Comparison of ENCODE assay signal across 8 cellular contexts in genomic region chr18:74493689-74494088, GRCh38. TPM values are rescaled to one million over a fixed set of nuclear protein-coding genes. Genes with fewer than 3 reads are reported as not detected.
DNase-seq lines count a peak whose midpoint lies in the region; ATAC-seq, FAIRE-seq and TF ChIP-seq lines count a peak whose summit lies in the region.

No MANE protein-coding gene starts in this region.

- H4K20me1 ChIP-seq in astrocyte (ENCODE audit: insufficient read depth, low read length): no peaks in the 10 kb centered on the region

- H3K4me2 ChIP-seq in astrocyte (ENCODE audit: low read length): no peak overlapping the region

- H3K4me3 Mint-ChIP-seq in astrocyte (ENCODE audit: unreplicated experiment): no peak overlapping the region

- no peak for FAIRE-seq in astrocyte (lab: Jason Lieb, UNC)

- no peaks in the 10 kb centered on the region for H3K9me3 ChIP-seq in astrocyte (ENCODE audit: insufficient read depth, low read depth, low read length)

- no peaks in the 10 kb centered on the region for H3K27me3 Mint-ChIP-seq in astrocyte (ENCODE audit: low read depth, unreplicated experiment)

- H3K27ac ChIP-seq in astrocyte (ENCODE audit: low read depth, low read length): no peak overlapping the region

- no peaks in the 10 kb centered on the region for H3K36me3 ChIP-seq in astrocyte (ENCODE audit: insufficient read depth, low read length)

- peaks cover 4% of the 10 kb centered on the region for H3K9me3 Mint-ChIP-seq in astrocyte (ENCODE audit: unreplicated experiment)

- peaks cover 16% of the 10 kb centered on the region for H3K4me1 Mint-ChIP-seq in astrocyte (ENCODE audit: low read depth, unreplicated experiment)

- DNase-seq in AG10803 (ENCODE audit: low read depth): peak; percentile 60
- peak; percentile 32 for DNase-seq in LHCN-M2 (ENCODE audit: low read depth)
- DNase-seq in SK-MEL-5 (ENCODE audit: low read depth, low spot score): peak; percentile 86
- peak; percentile 54 for DNase-seq in astrocyte (ENCODE audit: low read depth)
- DNase-seq in left kidney (ENCODE audit: low read depth, low spot score): peak; percentile 86
- peak; percentile 34 to 81 (median 65) for DNase-seq in stimulated activated naive CD4-positive, alpha-beta T cell (lab: John Stamatoyannopoulos, UW)

- no peaks in the 10 kb centered on the region for H3K36me3 Mint-ChIP-seq in astrocyte (ENCODE audit: low read depth, unreplicated experiment)

- in situ Hi-C loops in SK-MEL-5 (cut with HindIII; ENCODE audit: low pct_unique_long_range_greater_than_20kb, low sequenced_read_pairs): no loop called here

- no peak overlapping the region for H2AFZ ChIP-seq in astrocyte (ENCODE audit: low read depth, low read length)

- H3K4me3 ChIP-seq in AG10803 (ENCODE audit: low read length) (no peak overlapping the region), astrocyte (ENCODE audit: insufficient read depth, low read depth, low read length) (no peak overlapping the region)

- ATAC-seq in GM18511 (IDR thresholded peaks at IDR 0.05; ENCODE audit: unreplicated experiment) (peak; percentile 19), GM21529 (IDR thresholded peaks at IDR 0.05; ENCODE audit: unreplicated experiment) (no peak)

- TF ChIP-seq CTCF in AG10803 (conservative IDR thresholded peaks at IDR 0.05; ENCODE audit: low read length) (peak; percentile 56), astrocyte (IDR thresholded peaks at IDR 0.05; ENCODE audit: insufficient read depth, low read depth, low read length) (peak; percentile 53)

- no peak overlapping the region for H3K27ac Mint-ChIP-seq in astrocyte (ENCODE audit: unreplicated experiment)

- H3K4me1 ChIP-seq in astrocyte (ENCODE audit: insufficient read depth, low read length): peaks cover 6% of the 10 kb centered on the region

- no peak overlapping the region for H3K9ac ChIP-seq in astrocyte (ENCODE audit: low read length)

- no peaks in the 10 kb centered on the region for H3K27me3 ChIP-seq in astrocyte (ENCODE audit: insufficient read depth, low read length)

- peaks cover 25% of the 10 kb centered on the region for H3K79me2 ChIP-seq in astrocyte (ENCODE audit: insufficient read depth, low read length)

RNA-seq across cellular contexts. Expression of gene CNDP2, which starts 2.5 kb away (rescaled TPM):
- 62.8 and 65.3 TPM in 2 replicates for total RNA-seq in LHCN-M2 (2014; rRNA removed)
- polyA plus RNA-seq in LHCN-M2 (2012): 87.9 TPM
- 23.0 and 35.7 TPM in 2 replicates for total RNA-seq in SK-MEL-5 (2014; rRNA removed; shearing (Covaris generic))
- 92.0 and 93.7 TPM in 2 replicates for polyA plus RNA-seq in SK-MEL-5 (2015; cell fraction: cytosol; rRNA removed)
- 131 and 182 TPM in 2 replicates for polyA plus RNA-seq in SK-MEL-5 (2015; cell fraction: nucleus; rRNA removed)
- 120 and 149 TPM in 2 replicates for total RNA-seq in astrocyte

RNA-seq across cellular contexts. Expression of gene DIPK1C, which starts 36.6 kb away (rescaled TPM):
- not detected in 2 replicates for total RNA-seq in LHCN-M2 (2014; rRNA removed)
- polyA plus RNA-seq in LHCN-M2 (2012): not detected
- total RNA-seq in SK-MEL-5 (2014; rRNA removed; shearing (Covaris generic)): 12.6 and 17.3 TPM in 2 replicates
- polyA plus RNA-seq in SK-MEL-5 (2015; cell fraction: cytosol; rRNA removed): 9.1 and 9.3 TPM in 2 replicates
- polyA plus RNA-seq in SK-MEL-5 (2015; cell fraction: nucleus; rRNA removed): 3.2 and 5.8 TPM in 2 replicates
- total RNA-seq in astrocyte: not detected in 2 replicates

RNA-seq across cellular contexts. Expression of gene CNDP1, which starts 40.6 kb away (rescaled TPM):
- total RNA-seq in LHCN-M2 (2014; rRNA removed) (not detected in 2 replicates), astrocyte (0.31 TPM in 1 of 2 replicates, not detected in the other)
- not detected for polyA plus RNA-seq in LHCN-M2 (2012)
- 0.08 and 0.51 TPM in 2 replicates for total RNA-seq in SK-MEL-5 (2014; rRNA removed; shearing (Covaris generic))
- polyA plus RNA-seq in SK-MEL-5 (2015; cell fraction: cytosol; rRNA removed): 0.23 TPM in 1 of 2 replicates, not detected in the other
- 0.51 and 0.56 TPM in 2 replicates for polyA plus RNA-seq in SK-MEL-5 (2015; cell fraction: nucleus; rRNA removed)

Comparison
In these comparisons a context has a peak if more than half of its experiments do, and no peak if none do; other contexts are left out.
1. DNase-seq: peak in every context shown above with its lines; median percentile 86 in SK-MEL-5; 86 in left kidney; 65 in stimulated activated naive CD4-positive, alpha-beta T cell; 60 in AG10803; 54 in astrocyte; 32 in LHCN-M2.
2. RNA of gene DIPK1C, which starts 36.6 kb away (total RNA-seq): 12.6 to 17.3 TPM in SK-MEL-5; not detected in astrocyte and not detected in LHCN-M2; every median in the first group is over 10 times any median in the second.